Comparison of ENCODE assay signal across 8 cellular contexts in the genomic region with DNA sequence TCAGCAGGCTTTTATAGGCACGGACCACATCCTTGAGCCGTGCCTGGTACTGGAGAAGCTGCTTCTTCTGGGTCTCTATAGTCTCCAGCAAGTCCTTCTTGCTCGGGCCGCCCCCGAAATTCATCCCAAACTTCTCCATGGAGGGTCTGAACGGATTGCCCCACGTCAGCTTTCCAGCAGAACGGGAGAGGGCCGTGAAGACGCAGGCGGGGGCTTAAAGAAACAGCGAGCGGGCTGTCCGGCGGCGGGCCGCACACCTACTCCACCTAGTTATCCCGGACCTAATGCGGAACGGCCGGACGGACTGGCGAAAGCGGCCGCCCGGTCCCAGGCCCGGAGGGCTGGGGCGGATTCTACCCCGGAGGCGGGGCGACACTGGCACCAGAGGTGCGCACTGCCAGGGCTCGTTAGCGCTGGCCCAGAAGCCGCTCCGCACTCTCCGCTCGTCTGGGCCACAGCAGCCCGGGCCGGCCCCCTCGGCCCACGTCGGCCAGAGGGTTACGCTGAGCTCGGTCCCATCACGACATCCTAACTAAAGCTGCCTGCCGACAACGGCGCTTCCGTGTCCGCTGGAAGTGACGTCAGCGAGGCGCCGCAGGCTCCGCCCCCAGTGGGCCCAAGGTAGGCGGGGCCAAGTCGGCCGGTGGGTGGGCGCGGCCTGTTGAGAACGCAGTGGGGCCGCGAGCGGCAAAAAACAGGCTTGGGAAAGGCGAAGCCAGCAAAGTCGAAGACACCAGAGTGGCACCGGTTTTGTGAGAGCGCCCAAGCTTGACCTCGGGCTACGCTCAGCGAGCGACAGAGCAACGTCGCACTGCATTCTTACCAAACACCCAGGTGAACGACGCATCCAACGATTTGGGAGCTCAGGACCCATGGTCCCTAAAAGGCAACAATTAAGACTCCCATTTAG. TPM values are rescaled to one million over a fixed set of nuclear protein-coding genes. Genes with fewer than 3 reads are reported as not detected.
DNase-seq lines count a peak whose midpoint lies in the region; ATAC-seq and TF ChIP-seq lines count a peak whose summit lies in the region.

A gene with protein sequence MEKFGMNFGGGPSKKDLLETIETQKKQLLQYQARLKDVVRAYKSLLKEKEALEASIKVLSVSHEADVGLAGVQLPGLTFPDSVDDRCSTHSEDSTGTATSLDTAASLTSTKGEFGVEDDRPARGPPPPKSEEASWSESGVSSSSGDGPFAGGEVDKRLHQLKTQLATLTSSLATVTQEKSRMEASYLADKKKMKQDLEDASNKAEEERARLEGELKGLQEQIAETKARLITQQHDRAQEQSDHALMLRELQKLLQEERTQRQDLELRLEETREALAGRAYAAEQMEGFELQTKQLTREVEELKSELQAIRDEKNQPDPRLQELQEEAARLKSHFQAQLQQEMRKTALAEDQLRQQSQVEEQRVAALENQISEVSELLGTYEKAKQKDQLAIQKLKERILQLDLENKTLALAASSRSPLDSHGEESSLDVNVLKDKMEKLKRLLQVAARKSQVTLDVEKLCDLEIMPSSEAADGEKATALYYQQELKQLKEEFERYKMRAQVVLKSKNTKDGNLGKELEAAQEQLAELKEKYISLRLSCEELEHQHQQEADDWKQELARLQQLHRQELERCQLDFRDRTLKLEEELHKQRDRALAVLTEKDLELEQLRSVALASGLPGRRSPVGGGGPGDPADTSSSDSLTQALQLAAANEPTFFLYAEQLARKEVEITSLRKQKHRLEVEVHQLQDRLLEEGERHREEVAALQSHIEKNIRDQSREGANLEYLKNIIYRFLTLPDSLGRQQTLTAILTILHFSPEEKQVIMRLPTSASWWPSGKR (minus strand): TSS at position 553 of the 910 bp plus-strand sequence. CDS start 414 bp downstream, at position 139.

- peak within 1 kb of the TSS; percentile 95 for H3K4me2 ChIP-seq in mammary epithelial cell (ENCODE audit: insufficient read depth, low read depth, low read length)

- peak within 1 kb of the TSS; percentile 100 for H2AFZ ChIP-seq in mammary epithelial cell (ENCODE audit: low read depth, low read length)

- H3K27ac ChIP-seq in mammary epithelial cell (ENCODE audit: insufficient read depth, low read depth, low read length), result peak within 1 kb of the TSS; percentile 70

- no peaks in the 10 kb centered on the region for H4K20me1 ChIP-seq in mammary epithelial cell (ENCODE audit: insufficient read depth, low read length)

- peaks cover 24% of the 10 kb centered on the region for H3K4me1 ChIP-seq in mammary epithelial cell (ENCODE audit: insufficient read depth, low read length)

- DNase-seq in ACHN, result peak; percentile 93
- peak; percentile 33 for DNase-seq in NCI-H2196 treated with DMSO at 0.1 percent for 48 hours (lab: John Stamatoyannopoulos, UW; ENCODE audit: unreplicated experiment)
- DNase-seq in mammary epithelial cell, result peak; percentile 81
- peak; percentile 95 for DNase-seq in iPS-NIHi7 (ENCODE audit: extremely low spot score)
- DNase-seq in smooth muscle cell of the brain vasculature (ENCODE audit: low read depth, low spot score), result peak; percentile 57

- TF ChIP-seq CTCF in WI38 (IDR thresholded peaks at IDR 0.05; ENCODE audit: low read depth, low read length) (no peak), mammary epithelial cell (conservative IDR thresholded peaks at IDR 0.05 in 1 of 2, IDR thresholded peaks at IDR 0.05 in 1 of 2; ENCODE audit: extremely low read depth in 1 of 2, insufficient read depth in 1 of 2, low read depth in 1 of 2, low read length in 2 of 2) (no peak)

- intact Hi-C loops in mammary epithelial cell (cut with micrococcal nuclease), result loop anchor here (5.0 kb wide), 1 partner anchor 122 kb away; no protein-coding TSS in a partner anchor

- BruUV-seq in mammary epithelial cell (replicated peaks; lab: Mats Ljungman, UMichigan), result TSS peak; percentile 24

- ATAC-seq in GM18867 (IDR thresholded peaks at IDR 0.05; ENCODE audit: unreplicated experiment) (peak; percentile 78), HG03097 (IDR thresholded peaks at IDR 0.05; ENCODE audit: low FRiP score, unreplicated experiment) (peak; percentile 71)

- WGBS in mammary epithelial cell (ENCODE audit: low coverage, missing lambda C conversion rate), result 3% methylated on average over 23 of the region's 78 CpGs

- peak within 1 kb of the TSS; percentile 50 for H3K9ac ChIP-seq in mammary epithelial cell (ENCODE audit: insufficient read depth, low read length)

- H3K4me3 ChIP-seq in WI38 (ENCODE audit: low read depth, low read length) (peak within 1 kb of the TSS; percentile 91), mammary epithelial cell (replicated peaks in 1 of 3; ENCODE audit: insufficient read depth in 1 of 3, low read depth in 2 of 3, low read length in 3 of 3) (peak within 1 kb of the TSS; percentile 54 to 73 (median 69))

- H3K9me3 ChIP-seq in mammary epithelial cell (replicated peaks; ENCODE audit: insufficient read depth, low read length), result no peaks in the 10 kb centered on the region

- H3K36me3 ChIP-seq in mammary epithelial cell (ENCODE audit: insufficient read depth, low read length), result peaks cover 8% of the 10 kb centered on the region

- H3K27me3 ChIP-seq in mammary epithelial cell (ENCODE audit: insufficient read depth, low read length), result no peaks in the 10 kb centered on the region

- CTCF ChIA-PET in mammary epithelial cell (lab: Charles Lee; ENCODE audit: low non-redundant PET), result interaction anchor here (0.7 kb wide), 1 partner anchor 782 kb away, joined by 4 read pairs; no protein-coding TSS in a partner anchor

- in situ Hi-C loops in ACHN (cut with HindIII; ENCODE audit: low pct_ligation_motif_present, low pct_unique_long_range_greater_than_20kb, low sequenced_read_pairs) (no loop called here), mammary epithelial cell (cut with MboI; ENCODE audit: low sequenced_read_pairs in 2 of 2) (no loop called here)

- dilution Hi-C loops in mammary epithelial cell (cut with HindIII; ENCODE audit: low sequenced_read_pairs), result loop anchor here (5.0 kb wide), 1 partner anchor 62 kb away; no protein-coding TSS in a partner anchor

- peaks cover 66% of the 10 kb centered on the region for H3K79me2 ChIP-seq in mammary epithelial cell (ENCODE audit: insufficient read depth, low read length)

RNA-seq across cellular contexts. Expression of the gene that starts here (rescaled TPM):
- total RNA-seq in mammary epithelial cell, result 10 to 100 TPM; 22.3 to 25.4 TPM
- 7.4 TPM for polyA plus RNA-seq in mammary epithelial cell
- polyA minus RNA-seq in mammary epithelial cell, result 25.9 TPM

Comparison
In these comparisons a context has a peak if more than half of its experiments do, and no peak if none do; other contexts are left out.
1. Peak in every context shown above with its lines: DNase-seq, ATAC-seq, H3K4me3 ChIP-seq and H3K27ac ChIP-seq.
2. DNase-seq: peak in every context shown above with its lines; median percentile 95 in iPS-NIHi7; 93 in ACHN; 81 in mammary epithelial cell; 57 in smooth muscle cell of the brain vasculature; 33 in NCI-H2196 treated with DMSO at 0.1 percent for 48 hours.